Comparison of ENCODE assay signal across 6 cellular contexts in the genomic region with DNA sequence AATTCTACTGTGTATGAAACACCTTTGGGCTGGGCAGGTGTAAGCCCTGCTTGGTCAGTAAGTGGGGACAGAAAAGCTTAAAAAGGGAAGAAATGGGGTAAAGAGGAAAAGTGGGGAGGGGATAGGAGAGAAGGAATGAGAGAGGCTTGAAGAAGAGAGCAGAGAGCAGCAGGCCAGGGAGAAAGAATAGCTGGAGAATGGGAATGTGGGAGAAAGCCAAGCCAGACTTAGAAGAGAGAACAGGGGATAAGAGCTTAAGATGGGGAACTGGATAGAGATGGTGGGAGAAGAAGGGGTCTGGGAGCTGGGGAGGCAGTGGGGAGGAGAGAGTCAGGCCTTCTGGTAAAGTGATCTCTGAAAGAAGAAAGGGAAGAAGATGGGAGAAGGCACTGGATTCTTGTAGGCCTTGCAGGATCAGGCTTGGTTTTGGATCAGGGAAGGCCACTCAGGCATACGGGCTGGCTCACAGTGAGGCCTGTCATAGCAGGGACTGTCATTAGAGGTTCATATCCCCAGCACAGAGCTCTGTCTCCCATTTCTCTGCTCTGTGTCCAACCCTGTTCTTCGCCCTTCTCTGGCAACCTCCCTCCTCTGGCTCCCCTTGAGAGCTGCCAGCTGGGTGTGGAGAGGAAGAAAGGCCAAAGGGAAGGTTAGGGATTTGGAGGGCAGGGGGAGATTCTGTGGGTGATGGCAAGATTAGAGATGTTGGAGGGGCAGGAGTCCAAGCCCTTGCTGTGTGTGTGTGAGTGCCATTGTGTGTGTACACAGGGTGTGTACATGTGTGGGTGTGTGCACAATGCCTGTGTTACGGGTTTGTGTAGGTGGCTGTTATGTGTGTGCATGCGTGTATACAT. TPM values are rescaled to one million over a fixed set of nuclear protein-coding genes. Genes with fewer than 3 reads are reported as not detected.
A peak's percentile ranks its signal among the peaks of the same experiment; 100 is the strongest.
DNase-seq lines count a peak whose midpoint lies in the region; TF ChIP-seq lines count a peak whose summit lies in the region.

No MANE protein-coding gene starts in this region.

- H3K4me2 ChIP-seq in neural cell (ENCODE audit: low read length): peak overlapping the region; percentile 95

- H2AFZ ChIP-seq in neural cell (ENCODE audit: low read depth, low read length): no peak overlapping the region

- no peaks in the 10 kb centered on the region for H3K27me3 Mint-ChIP-seq in activated naive CD8-positive, alpha-beta T cell

- H3K9ac ChIP-seq in neural cell (ENCODE audit: low read length): peak overlapping the region; percentile 81

- H3K27ac ChIP-seq in neural cell (ENCODE audit: low read length): peak overlapping the region; percentile 81

- peak overlapping the region; percentile 95 for H3K4me3 Mint-ChIP-seq in activated naive CD8-positive, alpha-beta T cell

- in situ Hi-C loops in GM13977 (cut with MboI; ENCODE audit: low pct_unique_long_range_greater_than_20kb, low sequenced_read_pairs, unreplicated experiment): no loop called here

- peaks cover 3% of the 10 kb centered on the region for H3K36me3 Mint-ChIP-seq in activated naive CD8-positive, alpha-beta T cell

- DNase-seq in GM13977 (ENCODE audit: low spot score): peak; percentile 20
- DNase-seq in Ammon's horn (ENCODE audit: low spot score): no peak
- no peak for DNase-seq in epidermal melanocyte (ENCODE audit: insufficient read length, low spot score)
- DNase-seq in stimulated activated CD4-positive, alpha-beta T cell treated with anti-CD3 and anti-CD28 coated beads, Interleukin-2, amount 100 ng/mL, for 24 hours: no peak

- no peak for TF ChIP-seq RAD21 in neural cell (conservative IDR thresholded peaks at IDR 0.05)

- H3K9me2 ChIP-seq in neural cell (ENCODE audit: insufficient read depth, low read length): no peaks in the 10 kb centered on the region

- no peaks in the 10 kb centered on the region for H3K36me3 ChIP-seq in neural cell (ENCODE audit: insufficient read depth, low read length)

- H3K79me2 ChIP-seq in neural cell (replicated peaks; ENCODE audit: insufficient read depth, low read length): peaks cover 42% of the 10 kb centered on the region

- H3K4me1 Mint-ChIP-seq in activated naive CD8-positive, alpha-beta T cell (ENCODE audit: low read depth): peaks cover 77% of the 10 kb centered on the region

- peak overlapping the region; percentile 87 for H3K4me3 ChIP-seq in neural cell (ENCODE audit: low read length)

- TF ChIP-seq CTCF in GM13977 (IDR thresholded peaks at IDR 0.05; ENCODE audit: extremely low read depth, insufficient read depth, missing control alignments) (no peak), neural cell (IDR thresholded peaks at IDR 0.05; ENCODE audit: poor library complexity, severe bottlenecking) (no peak)

- peaks cover 5% of the 10 kb centered on the region for H3F3A ChIP-seq in neural cell (ENCODE audit: insufficient read depth, low read length, poor library complexity, severe bottlenecking)

- no peak for TF ChIP-seq EP300 in neural cell (conservative IDR thresholded peaks at IDR 0.05; ENCODE audit: poor library complexity, severe bottlenecking)

- H4K20me1 ChIP-seq in neural cell (ENCODE audit: insufficient read depth): no peaks in the 10 kb centered on the region

- H3K9me3 ChIP-seq in neural cell (ENCODE audit: low read length): no peaks in the 10 kb centered on the region

- H3K9me3 Mint-ChIP-seq in activated naive CD8-positive, alpha-beta T cell (ENCODE audit: low read depth): no peaks in the 10 kb centered on the region

- H3K27me3 ChIP-seq in neural cell (ENCODE audit: insufficient read depth, low read depth, low read length): no peaks in the 10 kb centered on the region

- peak overlapping the region; percentile 98 for H3K27ac Mint-ChIP-seq in activated naive CD8-positive, alpha-beta T cell

TF ChIP-seq in neural cell, 6 proteins besides CTCF, POLR2A, EP300 and RAD21:
- TF ChIP-seq MXI1 (conservative IDR thresholded peaks at IDR 0.05; ENCODE audit: poor library complexity, severe bottlenecking): no peak
- no peak for TF ChIP-seq EZH2 (IDR thresholded peaks at IDR 0.05; ENCODE audit: borderline replicate concordance, insufficient read depth, low read length, poor library complexity, severe bottlenecking)
- TF ChIP-seq, protein P1, sequence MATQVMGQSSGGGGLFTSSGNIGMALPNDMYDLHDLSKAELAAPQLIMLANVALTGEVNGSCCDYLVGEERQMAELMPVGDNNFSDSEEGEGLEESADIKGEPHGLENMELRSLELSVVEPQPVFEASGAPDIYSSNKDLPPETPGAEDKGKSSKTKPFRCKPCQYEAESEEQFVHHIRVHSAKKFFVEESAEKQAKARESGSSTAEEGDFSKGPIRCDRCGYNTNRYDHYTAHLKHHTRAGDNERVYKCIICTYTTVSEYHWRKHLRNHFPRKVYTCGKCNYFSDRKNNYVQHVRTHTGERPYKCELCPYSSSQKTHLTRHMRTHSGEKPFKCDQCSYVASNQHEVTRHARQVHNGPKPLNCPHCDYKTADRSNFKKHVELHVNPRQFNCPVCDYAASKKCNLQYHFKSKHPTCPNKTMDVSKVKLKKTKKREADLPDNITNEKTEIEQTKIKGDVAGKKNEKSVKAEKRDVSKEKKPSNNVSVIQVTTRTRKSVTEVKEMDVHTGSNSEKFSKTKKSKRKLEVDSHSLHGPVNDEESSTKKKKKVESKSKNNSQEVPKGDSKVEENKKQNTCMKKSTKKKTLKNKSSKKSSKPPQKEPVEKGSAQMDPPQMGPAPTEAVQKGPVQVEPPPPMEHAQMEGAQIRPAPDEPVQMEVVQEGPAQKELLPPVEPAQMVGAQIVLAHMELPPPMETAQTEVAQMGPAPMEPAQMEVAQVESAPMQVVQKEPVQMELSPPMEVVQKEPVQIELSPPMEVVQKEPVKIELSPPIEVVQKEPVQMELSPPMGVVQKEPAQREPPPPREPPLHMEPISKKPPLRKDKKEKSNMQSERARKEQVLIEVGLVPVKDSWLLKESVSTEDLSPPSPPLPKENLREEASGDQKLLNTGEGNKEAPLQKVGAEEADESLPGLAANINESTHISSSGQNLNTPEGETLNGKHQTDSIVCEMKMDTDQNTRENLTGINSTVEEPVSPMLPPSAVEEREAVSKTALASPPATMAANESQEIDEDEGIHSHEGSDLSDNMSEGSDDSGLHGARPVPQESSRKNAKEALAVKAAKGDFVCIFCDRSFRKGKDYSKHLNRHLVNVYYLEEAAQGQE (IDR thresholded peaks at IDR 0.05; ENCODE audit: borderline replicate concordance): no peak
- no peak for TF ChIP-seq TAF1 (IDR thresholded peaks at IDR 0.05; ENCODE audit: low read depth)
- TF ChIP-seq POLR2AphosphoS5 (IDR thresholded peaks at IDR 0.05): no peak
- no peak for TF ChIP-seq SMC3 (conservative IDR thresholded peaks at IDR 0.05; ENCODE audit: poor library complexity)
TF ChIP-seq in neural cell: peak in this region for 0.

RNA-seq across cellular contexts. Expression of a gene that starts 9.3 kb away (rescaled TPM):
- 4.3 and 5.9 TPM in 2 replicates for polyA plus RNA-seq in neural cell
- polyA minus RNA-seq in neural cell: 24.0 and 24.1 TPM in 2 replicates

RNA-seq across cellular contexts. Expression of a gene that starts 11.2 kb away (rescaled TPM):
- polyA plus RNA-seq in neural cell: 341 and 343 TPM in 2 replicates
- polyA minus RNA-seq in neural cell: 124 and 125 TPM in 2 replicates

RNA-seq across cellular contexts. Expression of a gene that starts 18.3 kb away (rescaled TPM):
- polyA plus RNA-seq in neural cell: 102 and 112 TPM in 2 replicates
- 33.4 and 34.6 TPM in 2 replicates for polyA minus RNA-seq in neural cell

RNA-seq across cellular contexts. Expression of a gene that starts 25.3 kb away (rescaled TPM):
- polyA plus RNA-seq in neural cell: 6.8 and 7.7 TPM in 2 replicates
- polyA minus RNA-seq in neural cell: 15.2 and 18.3 TPM in 2 replicates

RNA-seq across cellular contexts. Expression of a gene that starts 37.5 kb away (rescaled TPM):
- 0.52 and 2.1 TPM in 2 replicates for polyA plus RNA-seq in neural cell
- polyA minus RNA-seq in neural cell: 1.2 and 1.4 TPM in 2 replicates
